1 cellular context compared by ENCODE assay signal in genomic region chrX:52934704-52935468, GRCh38.
TF ChIP-seq lines count a peak whose summit lies in the region.

No MANE protein-coding gene starts in this region.

TF ChIP-seq in K562, 482 proteins besides CTCF, POLR2A, EP300 and RAD21 (continued from another document and continues in another):
- TF ChIP-seq, protein P1, sequence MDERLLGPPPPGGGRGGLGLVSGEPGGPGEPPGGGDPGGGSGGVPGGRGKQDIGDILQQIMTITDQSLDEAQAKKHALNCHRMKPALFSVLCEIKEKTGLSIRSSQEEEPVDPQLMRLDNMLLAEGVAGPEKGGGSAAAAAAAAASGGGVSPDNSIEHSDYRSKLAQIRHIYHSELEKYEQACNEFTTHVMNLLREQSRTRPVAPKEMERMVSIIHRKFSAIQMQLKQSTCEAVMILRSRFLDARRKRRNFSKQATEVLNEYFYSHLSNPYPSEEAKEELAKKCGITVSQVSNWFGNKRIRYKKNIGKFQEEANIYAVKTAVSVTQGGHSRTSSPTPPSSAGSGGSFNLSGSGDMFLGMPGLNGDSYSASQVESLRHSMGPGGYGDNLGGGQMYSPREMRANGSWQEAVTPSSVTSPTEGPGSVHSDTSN (CRISPR knock-in tag; IDR thresholded peaks at IDR 0.05; ENCODE audit: low read depth) = no peak
- TF ChIP-seq, protein P1 (tag; conservative IDR thresholded peaks at IDR 0.05; ENCODE audit: low read depth) = no peak
- TF ChIP-seq GTF2A2 (tag; IDR thresholded peaks at IDR 0.05) (no peak), MYNN (IDR thresholded peaks at IDR 0.05) (peak; percentile 70; the same call in 1 of the 2 replicates), MYNN (CRISPR knock-in tag; IDR thresholded peaks at IDR 0.05) (no peak), SAFB (IDR thresholded peaks at IDR 0.05; ENCODE audit: borderline replicate concordance, low read depth, low read length) (no peak), NCOR1 (IDR thresholded peaks at IDR 0.05) (peak; percentile 67), PHF20 (IDR thresholded peaks at IDR 0.05; ENCODE audit: partially characterized antibody) (peak; percentile 7), POLR3A (IDR thresholded peaks at IDR 0.05; ENCODE audit: borderline replicate concordance, extremely low read depth, insufficient read depth, insufficient read length) (no peak), TSHZ1 (CRISPR knock-in tag; IDR thresholded peaks at IDR 0.05) (no peak), ZBTB49 (CRISPR knock-in tag; IDR thresholded peaks at IDR 0.05; ENCODE audit: borderline replicate concordance) (no peak), FIP1L1 (IDR thresholded peaks at IDR 0.05; ENCODE audit: low read depth, low read length, poor library complexity, severe bottlenecking) (peak; percentile 59), HNRNPL (IDR thresholded peaks at IDR 0.05; ENCODE audit: low read depth, low read length) (no peak), E2F3 (CRISPR knock-in tag; IDR thresholded peaks at IDR 0.05) (0 out of 2 replicates have a peak, but pooled peaks have one; percentile 36), ZNF280A (IDR thresholded peaks at IDR 0.05; ENCODE audit: low read depth, partially characterized antibody) (no peak), EP400 (IDR thresholded peaks at IDR 0.05) (peak; percentile 70), ZNF785 (CRISPR knock-in tag; IDR thresholded peaks at IDR 0.05) (no peak), CREB3L1 (IDR thresholded peaks at IDR 0.05; ENCODE audit: borderline replicate concordance, low read depth) (peak; percentile 33; the same call in 1 of the 2 replicates), SIN3A (IDR thresholded peaks at IDR 0.05; ENCODE audit: borderline replicate concordance in 2 of 2, control insufficient read depth in 1 of 2, low read depth in 2 of 2, low read length in 2 of 2) (no peak), FOS (IDR thresholded peaks at IDR 0.05; ENCODE audit: extremely low read depth, insufficient read length) (no peak), IFI16 (CRISPR knock-in tag; IDR thresholded peaks at IDR 0.05) (no peak), TEAD4 (IDR thresholded peaks at IDR 0.05; ENCODE audit: low read length) (peak; percentile 31; the same call in 1 of the 2 replicates), TEAD4 (CRISPR knock-in tag; IDR thresholded peaks at IDR 0.05; ENCODE audit: borderline replicate concordance) (no peak)
- TF ChIP-seq, protein P2, sequence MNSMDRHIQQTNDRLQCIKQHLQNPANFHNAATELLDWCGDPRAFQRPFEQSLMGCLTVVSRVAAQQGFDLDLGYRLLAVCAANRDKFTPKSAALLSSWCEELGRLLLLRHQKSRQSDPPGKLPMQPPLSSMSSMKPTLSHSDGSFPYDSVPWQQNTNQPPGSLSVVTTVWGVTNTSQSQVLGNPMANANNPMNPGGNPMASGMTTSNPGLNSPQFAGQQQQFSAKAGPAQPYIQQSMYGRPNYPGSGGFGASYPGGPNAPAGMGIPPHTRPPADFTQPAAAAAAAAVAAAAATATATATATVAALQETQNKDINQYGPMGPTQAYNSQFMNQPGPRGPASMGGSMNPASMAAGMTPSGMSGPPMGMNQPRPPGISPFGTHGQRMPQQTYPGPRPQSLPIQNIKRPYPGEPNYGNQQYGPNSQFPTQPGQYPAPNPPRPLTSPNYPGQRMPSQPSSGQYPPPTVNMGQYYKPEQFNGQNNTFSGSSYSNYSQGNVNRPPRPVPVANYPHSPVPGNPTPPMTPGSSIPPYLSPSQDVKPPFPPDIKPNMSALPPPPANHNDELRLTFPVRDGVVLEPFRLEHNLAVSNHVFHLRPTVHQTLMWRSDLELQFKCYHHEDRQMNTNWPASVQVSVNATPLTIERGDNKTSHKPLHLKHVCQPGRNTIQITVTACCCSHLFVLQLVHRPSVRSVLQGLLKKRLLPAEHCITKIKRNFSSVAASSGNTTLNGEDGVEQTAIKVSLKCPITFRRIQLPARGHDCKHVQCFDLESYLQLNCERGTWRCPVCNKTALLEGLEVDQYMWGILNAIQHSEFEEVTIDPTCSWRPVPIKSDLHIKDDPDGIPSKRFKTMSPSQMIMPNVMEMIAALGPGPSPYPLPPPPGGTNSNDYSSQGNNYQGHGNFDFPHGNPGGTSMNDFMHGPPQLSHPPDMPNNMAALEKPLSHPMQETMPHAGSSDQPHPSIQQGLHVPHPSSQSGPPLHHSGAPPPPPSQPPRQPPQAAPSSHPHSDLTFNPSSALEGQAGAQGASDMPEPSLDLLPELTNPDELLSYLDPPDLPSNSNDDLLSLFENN (IDR thresholded peaks at IDR 0.05; ENCODE audit: low read depth in 2 of 2, low read length in 2 of 2) = no peak
- TF ChIP-seq, protein P3, sequence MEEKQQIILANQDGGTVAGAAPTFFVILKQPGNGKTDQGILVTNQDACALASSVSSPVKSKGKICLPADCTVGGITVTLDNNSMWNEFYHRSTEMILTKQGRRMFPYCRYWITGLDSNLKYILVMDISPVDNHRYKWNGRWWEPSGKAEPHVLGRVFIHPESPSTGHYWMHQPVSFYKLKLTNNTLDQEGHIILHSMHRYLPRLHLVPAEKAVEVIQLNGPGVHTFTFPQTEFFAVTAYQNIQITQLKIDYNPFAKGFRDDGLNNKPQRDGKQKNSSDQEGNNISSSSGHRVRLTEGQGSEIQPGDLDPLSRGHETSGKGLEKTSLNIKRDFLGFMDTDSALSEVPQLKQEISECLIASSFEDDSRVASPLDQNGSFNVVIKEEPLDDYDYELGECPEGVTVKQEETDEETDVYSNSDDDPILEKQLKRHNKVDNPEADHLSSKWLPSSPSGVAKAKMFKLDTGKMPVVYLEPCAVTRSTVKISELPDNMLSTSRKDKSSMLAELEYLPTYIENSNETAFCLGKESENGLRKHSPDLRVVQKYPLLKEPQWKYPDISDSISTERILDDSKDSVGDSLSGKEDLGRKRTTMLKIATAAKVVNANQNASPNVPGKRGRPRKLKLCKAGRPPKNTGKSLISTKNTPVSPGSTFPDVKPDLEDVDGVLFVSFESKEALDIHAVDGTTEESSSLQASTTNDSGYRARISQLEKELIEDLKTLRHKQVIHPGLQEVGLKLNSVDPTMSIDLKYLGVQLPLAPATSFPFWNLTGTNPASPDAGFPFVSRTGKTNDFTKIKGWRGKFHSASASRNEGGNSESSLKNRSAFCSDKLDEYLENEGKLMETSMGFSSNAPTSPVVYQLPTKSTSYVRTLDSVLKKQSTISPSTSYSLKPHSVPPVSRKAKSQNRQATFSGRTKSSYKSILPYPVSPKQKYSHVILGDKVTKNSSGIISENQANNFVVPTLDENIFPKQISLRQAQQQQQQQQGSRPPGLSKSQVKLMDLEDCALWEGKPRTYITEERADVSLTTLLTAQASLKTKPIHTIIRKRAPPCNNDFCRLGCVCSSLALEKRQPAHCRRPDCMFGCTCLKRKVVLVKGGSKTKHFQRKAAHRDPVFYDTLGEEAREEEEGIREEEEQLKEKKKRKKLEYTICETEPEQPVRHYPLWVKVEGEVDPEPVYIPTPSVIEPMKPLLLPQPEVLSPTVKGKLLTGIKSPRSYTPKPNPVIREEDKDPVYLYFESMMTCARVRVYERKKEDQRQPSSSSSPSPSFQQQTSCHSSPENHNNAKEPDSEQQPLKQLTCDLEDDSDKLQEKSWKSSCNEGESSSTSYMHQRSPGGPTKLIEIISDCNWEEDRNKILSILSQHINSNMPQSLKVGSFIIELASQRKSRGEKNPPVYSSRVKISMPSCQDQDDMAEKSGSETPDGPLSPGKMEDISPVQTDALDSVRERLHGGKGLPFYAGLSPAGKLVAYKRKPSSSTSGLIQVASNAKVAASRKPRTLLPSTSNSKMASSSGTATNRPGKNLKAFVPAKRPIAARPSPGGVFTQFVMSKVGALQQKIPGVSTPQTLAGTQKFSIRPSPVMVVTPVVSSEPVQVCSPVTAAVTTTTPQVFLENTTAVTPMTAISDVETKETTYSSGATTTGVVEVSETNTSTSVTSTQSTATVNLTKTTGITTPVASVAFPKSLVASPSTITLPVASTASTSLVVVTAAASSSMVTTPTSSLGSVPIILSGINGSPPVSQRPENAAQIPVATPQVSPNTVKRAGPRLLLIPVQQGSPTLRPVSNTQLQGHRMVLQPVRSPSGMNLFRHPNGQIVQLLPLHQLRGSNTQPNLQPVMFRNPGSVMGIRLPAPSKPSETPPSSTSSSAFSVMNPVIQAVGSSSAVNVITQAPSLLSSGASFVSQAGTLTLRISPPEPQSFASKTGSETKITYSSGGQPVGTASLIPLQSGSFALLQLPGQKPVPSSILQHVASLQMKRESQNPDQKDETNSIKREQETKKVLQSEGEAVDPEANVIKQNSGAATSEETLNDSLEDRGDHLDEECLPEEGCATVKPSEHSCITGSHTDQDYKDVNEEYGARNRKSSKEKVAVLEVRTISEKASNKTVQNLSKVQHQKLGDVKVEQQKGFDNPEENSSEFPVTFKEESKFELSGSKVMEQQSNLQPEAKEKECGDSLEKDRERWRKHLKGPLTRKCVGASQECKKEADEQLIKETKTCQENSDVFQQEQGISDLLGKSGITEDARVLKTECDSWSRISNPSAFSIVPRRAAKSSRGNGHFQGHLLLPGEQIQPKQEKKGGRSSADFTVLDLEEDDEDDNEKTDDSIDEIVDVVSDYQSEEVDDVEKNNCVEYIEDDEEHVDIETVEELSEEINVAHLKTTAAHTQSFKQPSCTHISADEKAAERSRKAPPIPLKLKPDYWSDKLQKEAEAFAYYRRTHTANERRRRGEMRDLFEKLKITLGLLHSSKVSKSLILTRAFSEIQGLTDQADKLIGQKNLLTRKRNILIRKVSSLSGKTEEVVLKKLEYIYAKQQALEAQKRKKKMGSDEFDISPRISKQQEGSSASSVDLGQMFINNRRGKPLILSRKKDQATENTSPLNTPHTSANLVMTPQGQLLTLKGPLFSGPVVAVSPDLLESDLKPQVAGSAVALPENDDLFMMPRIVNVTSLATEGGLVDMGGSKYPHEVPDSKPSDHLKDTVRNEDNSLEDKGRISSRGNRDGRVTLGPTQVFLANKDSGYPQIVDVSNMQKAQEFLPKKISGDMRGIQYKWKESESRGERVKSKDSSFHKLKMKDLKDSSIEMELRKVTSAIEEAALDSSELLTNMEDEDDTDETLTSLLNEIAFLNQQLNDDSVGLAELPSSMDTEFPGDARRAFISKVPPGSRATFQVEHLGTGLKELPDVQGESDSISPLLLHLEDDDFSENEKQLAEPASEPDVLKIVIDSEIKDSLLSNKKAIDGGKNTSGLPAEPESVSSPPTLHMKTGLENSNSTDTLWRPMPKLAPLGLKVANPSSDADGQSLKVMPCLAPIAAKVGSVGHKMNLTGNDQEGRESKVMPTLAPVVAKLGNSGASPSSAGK (IDR thresholded peaks at IDR 0.05) = peak; percentile 45
